18 cellular contexts compared by ENCODE assay signal in genomic region chr16:27284865-27285675, GRCh38. TPM values are rescaled to one million over a fixed set of nuclear protein-coding genes. Genes with fewer than 3 reads are reported as not detected.
DNase-seq lines count a peak whose midpoint lies in the region; ATAC-seq, FAIRE-seq and TF ChIP-seq lines count a peak whose summit lies in the region.
"Had no signal": no experiment of that assay in that cellular context is flagged by ENCODE, and none has a peak within 500 bp of the region (broad histone marks: within the 10 kb centered on the region; RNA-seq: fewer than 3 reads in every experiment).

No MANE protein-coding gene starts in this region.

- no peak for FAIRE-seq in GM12878 (lab: Jason Lieb, UNC)

- peak; percentile 82 for ATAC-seq in GM12878
- ATAC-seq: left colon had no signal

- TF ChIP-seq CTCF in OCI-LY3 (IDR thresholded peaks at IDR 0.05; ENCODE audit: low read depth, low read length) (no peak), GM12878 (IDR thresholded peaks at IDR 0.05 in 2 of 3, conservative IDR thresholded peaks at IDR 0.05 in 1 of 3; ENCODE audit: control insufficient read depth in 2 of 3, extremely low read depth in 1 of 3, insufficient read depth in 1 of 3, low read depth in 3 of 3, low read length in 3 of 3) (no peak), GM13977 (IDR thresholded peaks at IDR 0.05; ENCODE audit: extremely low read depth, insufficient read depth, missing control alignments) (no peak)

- peaks cover 20% of the 10 kb centered on the region for H3K27me3 Mint-ChIP-seq in T-helper 1 cell treated with Interleukin-12 subunit alpha and Interleukin-12 subunit beta and Interleukin-4 antibody, amounts not matched to agents 30 μg/mL and 1 μg/mL, for 36 hours (ENCODE audit: low read depth)

- H2AFZ ChIP-seq in OCI-LY3 (ENCODE audit: low read depth, low read length), result peak overlapping the region; percentile 0; the same call in 1 of the 2 replicates
- H2AFZ ChIP-seq in GM12878 (ENCODE audit: control insufficient read depth, low read depth, low read length), result 0 out of 2 replicates have a peak overlapping the region, but pooled peaks have one; percentile 38
- H2AFZ ChIP-seq: PC-9 had no signal

- POLR2A ChIA-PET in GM12878 (lab: Charles Lee), result interaction anchor here (0.6 to 4.2 kb wide), 9 partner anchors 10 to 140 kb away, joined by 3 to 16 read pairs (median 5); no protein-coding TSS in a partner anchor

- no TSS peak for BruUV-seq in GM12878 (replicated peaks; lab: Mats Ljungman, UMichigan)

- H3K4me1 ChIP-seq in OCI-LY3 (ENCODE audit: low read length) (peaks cover 33% of the 10 kb centered on the region), GM12878 (ENCODE audit: control insufficient read depth, insufficient read depth, low read length) (peaks cover 40% of the 10 kb centered on the region)

- no peak for DNase-seq in T-helper 1 cell
- no peak for DNase-seq in GM12878 (ENCODE audit: low read depth, low spot score)
- peak; percentile 21 for DNase-seq in putamen (ENCODE audit: low spot score)
- DNase-seq in NCI-H1417 (lab: John Stamatoyannopoulos, UW), result no peak
- no peak for DNase-seq in COLO668 (lab: John Stamatoyannopoulos, UW; ENCODE audit: unreplicated experiment)
- DNase-seq in GM13977 (ENCODE audit: low spot score), result no peak
- DNase-seq: activated gamma-delta T cell treated with Interleukin-2 at 50 U/mL for 16 hours, NCI-H226, PC-9 had no signal

- in situ Hi-C loops in GM12878 (cut with MboI) (no loop called here), GM13977 (cut with MboI; ENCODE audit: low pct_unique_long_range_greater_than_20kb, low sequenced_read_pairs, unreplicated experiment) (no loop called here)

- TF ChIP-seq RAD21 in GM12878 (IDR thresholded peaks at IDR 0.05; ENCODE audit: insufficient read depth, low read depth, low read length), result no peak

- peaks cover 10% of the 10 kb centered on the region for H3K9me3 Mint-ChIP-seq in T-helper 1 cell treated with Interleukin-12 subunit alpha and Interleukin-12 subunit beta and Interleukin-4 antibody, amounts not matched to agents 30 μg/mL and 1 μg/mL, for 36 hours

- H3K27ac ChIP-seq in OCI-LY3 (ENCODE audit: low read length), result no peak overlapping the region
- peak overlapping the region; percentile 57 for H3K27ac ChIP-seq in GM12878 (ENCODE audit: control insufficient read depth, insufficient read depth)
- H3K27ac ChIP-seq: 22Rv1, C4-2B, HL-60, suprapubic skin had no signal

- SMC1A ChIA-PET in GM12878 (lab: Charles Lee; ENCODE audit: uncharacterized antibody, unreplicated experiment), result interaction anchor here (0.6 to 6.3 kb wide), 21 partner anchors 8 to 120 kb away, joined by 3 to 65 read pairs (median 4); no protein-coding TSS in a partner anchor

- H3K4me2 ChIP-seq in OCI-LY3 (ENCODE audit: low read length), result no peak overlapping the region
- peak overlapping the region; percentile 77 for H3K4me2 ChIP-seq in GM12878 (ENCODE audit: control insufficient read depth, insufficient read depth)

- H3K4me3 Mint-ChIP-seq in T-helper 1 cell treated with Interleukin-12 subunit alpha and Interleukin-12 subunit beta and Interleukin-4 antibody, amounts not matched to agents 30 μg/mL and 1 μg/mL, for 36 hours, result no peak overlapping the region
- H3K4me3 Mint-ChIP-seq: brain had no signal

- CTCF ChIA-PET in GM12878 (lab: Yijun Ruan, JAX), result interaction anchor here (1.1 to 6.1 kb wide), 9 partner anchors 10 to 107 kb away, joined by 3 to 47 read pairs (median 7); no protein-coding TSS in a partner anchor

- no peak for TF ChIP-seq POLR2A in GM12878 (IDR thresholded peaks at IDR 0.05; ENCODE audit: low read depth, low read length)

- H3K79me2 ChIP-seq in OCI-LY3 (ENCODE audit: low read length), result no peaks in the 10 kb centered on the region
- H3K79me2 ChIP-seq in GM12878 (ENCODE audit: control insufficient read depth, insufficient read depth, low read length), result no peaks in the 10 kb centered on the region

- H4K20me1 ChIP-seq in OCI-LY3 (ENCODE audit: insufficient read depth, low read length) (no peaks in the 10 kb centered on the region), GM12878 (ENCODE audit: control insufficient read depth, insufficient read depth) (no peaks in the 10 kb centered on the region)

- RAD21 ChIA-PET in GM12878 (lab: Charles Lee; ENCODE audit: unreplicated experiment), result interaction anchor here (1.0 to 4.0 kb wide), 18 partner anchors 10 to 119 kb away, joined by 3 to 20 read pairs (median 5); partner anchors contain the start of gene NSMCE1

- peaks cover 19% of the 10 kb centered on the region for H3K36me3 Mint-ChIP-seq in T-helper 1 cell treated with Interleukin-12 subunit alpha and Interleukin-12 subunit beta and Interleukin-4 antibody, amounts not matched to agents 30 μg/mL and 1 μg/mL, for 36 hours (ENCODE audit: low read depth)
- H3K36me3 Mint-ChIP-seq: brain had no signal

- peak overlapping the region; percentile 13 for H3K27ac Mint-ChIP-seq in T-helper 1 cell treated with Interleukin-12 subunit alpha and Interleukin-12 subunit beta and Interleukin-4 antibody, amounts not matched to agents 30 μg/mL and 1 μg/mL, for 36 hours
- H3K27ac Mint-ChIP-seq: brain, progenitor cell of endocrine pancreas had no signal

- H3K9me3 ChIP-seq in OCI-LY3 (ENCODE audit: insufficient read depth, low read length) (no peaks in the 10 kb centered on the region), GM12878 (replicated peaks; ENCODE audit: control insufficient read depth, insufficient read depth, low read length) (no peaks in the 10 kb centered on the region; the same call in 1 of the 3 replicates)
- H3K9me3 ChIP-seq: suprapubic skin had no signal

- H3K4me1 Mint-ChIP-seq in T-helper 1 cell treated with Interleukin-12 subunit alpha and Interleukin-12 subunit beta and Interleukin-4 antibody, amounts not matched to agents 30 μg/mL and 1 μg/mL, for 36 hours (ENCODE audit: low read depth), result peaks cover 55% of the 10 kb centered on the region
- H3K4me1 Mint-ChIP-seq: brain had no signal

- TF ChIP-seq EP300 in GM12878 (IDR thresholded peaks at IDR 0.05; ENCODE audit: borderline replicate concordance in 1 of 2, control insufficient read depth in 1 of 2, low read depth in 2 of 2, low read length in 2 of 2), result no peak

- H3K36me3 ChIP-seq in OCI-LY3 (replicated peaks; ENCODE audit: low read depth, low read length) (no peaks in the 10 kb centered on the region), GM12878 (ENCODE audit: control insufficient read depth in 2 of 2, insufficient read depth in 2 of 2, low read length in 1 of 2) (no peaks in the 10 kb centered on the region)
- H3K36me3 ChIP-seq: suprapubic skin had no signal

- intact Hi-C loops in GM12878 (cut with micrococcal nuclease; ENCODE audit: unreplicated experiment), result no loop called here

- H3K27me3 ChIP-seq in OCI-LY3 (ENCODE audit: low read depth, low read length) (peaks cover 3% of the 10 kb centered on the region; the same call in 1 of the 2 replicates), GM12878 (replicated peaks in 1 of 2; ENCODE audit: control insufficient read depth in 2 of 2, insufficient read depth in 2 of 2, low read length in 1 of 2) (no peaks in the 10 kb centered on the region)
- H3K27me3 ChIP-seq: suprapubic skin had no signal

- H3K9ac ChIP-seq in OCI-LY3 (ENCODE audit: low read length) (no peak overlapping the region), GM12878 (ENCODE audit: control insufficient read depth, insufficient read depth, low read length) (no peak overlapping the region; the same call in 1 of the 2 replicates)

- H3K4me3 ChIP-seq in OCI-LY3 (ENCODE audit: low read length), result no peak overlapping the region
- H3K4me3 ChIP-seq in GM12878, result no peak overlapping the region
- H3K4me3 ChIP-seq: PC-9, suprapubic skin had no signal

- WGBS in GM12878 (ENCODE audit: insufficient coverage, insufficient replicate concordance, low lambda C conversion rate, missing lambda C conversion rate), result 52% methylated on average over 7 of the region's 7 CpGs

TF ChIP-seq in GM12878, 131 proteins besides CTCF, POLR2A, EP300 and RAD21 (continues in another document):
- TF ChIP-seq POU2F2 (IDR thresholded peaks at IDR 0.05; ENCODE audit: borderline replicate concordance, low read depth, low read length) (no peak), BMI1 (IDR thresholded peaks at IDR 0.05; ENCODE audit: borderline replicate concordance) (no peak)

RNA-seq across cellular contexts. Expression of gene NSMCE1, which starts 16.5 kb away (rescaled TPM):
- total RNA-seq in GM12878 (2013; cell fraction: nucleolus; rRNA removed), result 24.2 and 43.2 TPM in 2 replicates
- 62.8 and 69.0 TPM in 2 replicates for total RNA-seq in GM12878 (2014; rRNA removed)
- 63.8 and 66.7 TPM in 2 replicates for total RNA-seq in GM12878 (2014; rRNA removed; fragmentation: Illumina TruSeq; extraction: Trizol)
- total RNA-seq in GM12878 (2021), result 62.4 and 66.5 TPM in 2 replicates
- 55.0 TPM for polyA plus RNA-seq in GM12878 (2011; ENCODE audit: low read depth)
- 51.7 and 54.0 TPM in 2 replicates for polyA plus RNA-seq in GM12878 (2011; rRNA removed)
- polyA plus RNA-seq in GM12878 (2011; cell fraction: cytosol; rRNA removed), result 47.5 and 49.5 TPM in 2 replicates
- polyA plus RNA-seq in GM12878 (2011; cell fraction: nucleus; rRNA removed), result 22.6 and 25.4 TPM in 2 replicates
- 68.4 and 73.3 TPM in 2 replicates for polyA plus RNA-seq in GM12878 (2012)
- 52.4 and 79.0 TPM in 2 replicates for polyA plus RNA-seq in GM12878 (2014; fragmentation: Illumina TruSeq; extraction: Trizol)
- 100 to 1,000 TPM; 168 to 214 TPM for polyA plus RNA-seq in GM12878 (2014; fragmentation: Nextera tagmentation; extraction: Ambion mirVana)
- polyA plus RNA-seq in GM12878 (2014; rRNA removed), result 59.4 and 62.6 TPM in 2 replicates
- polyA plus RNA-seq in GM12878 (2016; fragmentation: Nextera tagmentation; extraction: Ambion mirVana), result 100 to 1,000 TPM; 110 to 120 TPM
- 39.8 and 45.0 TPM in 2 replicates for polyA minus RNA-seq in GM12878 (2011; rRNA and poly(A)+ RNA removed)
- polyA minus RNA-seq in GM12878 (2011; cell fraction: cytosol; rRNA and poly(A)+ RNA removed), result 11.5 and 16.8 TPM in 2 replicates
- polyA minus RNA-seq in GM12878 (2011; cell fraction: nucleus; rRNA and poly(A)+ RNA removed), result 16.3 and 23.2 TPM in 2 replicates

RNA-seq across cellular contexts. Expression of gene IL4R, which starts 28.7 kb away (rescaled TPM):
- total RNA-seq in GM12878 (2013; cell fraction: nucleolus; rRNA removed), result 148 and 149 TPM in 2 replicates
- 36.5 and 39.0 TPM in 2 replicates for total RNA-seq in GM12878 (2014; rRNA removed)
- 33.8 and 34.3 TPM in 2 replicates for total RNA-seq in GM12878 (2014; rRNA removed; fragmentation: Illumina TruSeq; extraction: Trizol)
- total RNA-seq in GM12878 (2021), result 69.5 and 70.4 TPM in 2 replicates
- polyA plus RNA-seq in GM12878 (2011; ENCODE audit: low read depth), result 13.1 TPM
- polyA plus RNA-seq in GM12878 (2011; rRNA removed), result 42.8 and 69.2 TPM in 2 replicates
- 69.2 and 84.8 TPM in 2 replicates for polyA plus RNA-seq in GM12878 (2011; cell fraction: cytosol; rRNA removed)
- 107 and 118 TPM in 2 replicates for polyA plus RNA-seq in GM12878 (2011; cell fraction: nucleus; rRNA removed)
- 20.4 and 21.2 TPM in 2 replicates for polyA plus RNA-seq in GM12878 (2012)
- 19.4 and 39.4 TPM in 2 replicates for polyA plus RNA-seq in GM12878 (2014; fragmentation: Illumina TruSeq; extraction: Trizol)
- polyA plus RNA-seq in GM12878 (2014; fragmentation: Nextera tagmentation; extraction: Ambion mirVana), result 1 to 10 TPM; 2.6 to 8.5 TPM
- 67.3 and 68.6 TPM in 2 replicates for polyA plus RNA-seq in GM12878 (2014; rRNA removed)
- polyA plus RNA-seq in GM12878 (2016; fragmentation: Nextera tagmentation; extraction: Ambion mirVana), result 10 to 100 TPM; 13.8 to 17.6 TPM
- 60.5 and 84.7 TPM in 2 replicates for polyA minus RNA-seq in GM12878 (2011; rRNA and poly(A)+ RNA removed)
- 17.0 and 20.3 TPM in 2 replicates for polyA minus RNA-seq in GM12878 (2011; cell fraction: cytosol; rRNA and poly(A)+ RNA removed)
- polyA minus RNA-seq in GM12878 (2011; cell fraction: nucleus; rRNA and poly(A)+ RNA removed), result 32.0 and 57.7 TPM in 2 replicates
